Comparison of ENCODE assay signal across 16 cellular contexts in genomic region chr12:132503611-132504204, GRCh38. TPM values are rescaled to one million over a fixed set of nuclear protein-coding genes. Genes with fewer than 3 reads are reported as not detected.
DNase-seq lines count a peak whose midpoint lies in the region; ATAC-seq and TF ChIP-seq lines count a peak whose summit lies in the region.
"Had no signal": no experiment of that assay in that cellular context is flagged by ENCODE, and none has a peak within 500 bp of the region (broad histone marks: within the 10 kb centered on the region; RNA-seq: fewer than 3 reads in every experiment).

No MANE protein-coding gene starts in this region.

- no peaks in the 10 kb centered on the region for H3K36me3 Mint-ChIP-seq in activated naive CD4-positive, alpha-beta T cell treated with anti-CD3 and anti-CD28 coated beads, Interleukin-2, amount 50 U/mL, for 72 hours
- H3K36me3 Mint-ChIP-seq in activated naive CD4-positive, alpha-beta T cell treated with anti-CD3 and anti-CD28 coated beads for 36 hours (ENCODE audit: low read depth): no peaks in the 10 kb centered on the region
- peaks cover 60% of the 10 kb centered on the region for H3K36me3 Mint-ChIP-seq in effector memory CD8-positive, alpha-beta T cell (ENCODE audit: insufficient read depth)
- peaks cover 6% of the 10 kb centered on the region for H3K36me3 Mint-ChIP-seq in stimulated activated effector memory CD8-positive, alpha-beta T cell treated with anti-CD3 and anti-CD28 coated beads, Interleukin-12 subunit alpha, Interleukin-12 subunit beta, amount 100 ng/mL, for 72 hours

- peaks cover 67% of the 10 kb centered on the region for H3K4me1 Mint-ChIP-seq in activated naive CD4-positive, alpha-beta T cell treated with anti-CD3 and anti-CD28 coated beads for 36 hours (ENCODE audit: low read depth)
- peaks cover 57 to 70% of the 10 kb centered on the region in 2 donors for H3K4me1 Mint-ChIP-seq in effector memory CD8-positive, alpha-beta T cell (ENCODE audit: low read depth in 2 of 2)
- peaks cover 78% of the 10 kb centered on the region for H3K4me1 Mint-ChIP-seq in stimulated activated effector memory CD8-positive, alpha-beta T cell treated with anti-CD3 and anti-CD28 coated beads, Interleukin-12 subunit alpha, Interleukin-12 subunit beta, amount 100 ng/mL, for 72 hours

- no peaks in the 10 kb centered on the region for H3K9me3 ChIP-seq in effector memory CD4-positive, alpha-beta T cell (ENCODE audit: control insufficient read depth, low read length)
- H3K9me3 ChIP-seq: prostate gland had no signal

- DNase-seq in activated naive CD4-positive, alpha-beta T cell treated with anti-CD3 and anti-CD28 coated beads, Interleukin-2, amount 50 U/mL, for 72 hours (ENCODE audit: low spot score in 2 of 2): no peak
- no peak for DNase-seq in activated naive CD4-positive, alpha-beta T cell treated with anti-CD3 and anti-CD28 coated beads for 36 hours
- DNase-seq in RWPE1 (ENCODE audit: low spot score) (no peak), DMS 273 (lab: John Stamatoyannopoulos, UW; ENCODE audit: unreplicated experiment) (no peak), T1000 (lab: John Stamatoyannopoulos, UW) (no peak)
- DNase-seq in effector memory CD8-positive, alpha-beta T cell: no peak
- no peak for DNase-seq in stimulated activated effector memory CD8-positive, alpha-beta T cell treated with anti-CD3 and anti-CD28 coated beads, Interleukin-12 subunit alpha, Interleukin-12 subunit beta, amount 100 ng/mL, for 72 hours (ENCODE audit: low spot score in 2 of 2)
- no peak for DNase-seq in effector memory CD4-positive, alpha-beta T cell
- DNase-seq: endodermal cell; left colon; NCI-H446 treated with DMSO at 0.1 percent for 48 hours; stimulated activated naive CD4-positive, alpha-beta T cell had no signal

- CTCF ChIA-PET in activated naive CD4-positive, alpha-beta T cell treated with anti-CD3 and anti-CD28 coated beads for 36 hours (lab: Charles Lee): interaction anchor here (0.8 kb wide), 1 partner anchor 43 kb away, joined by 3 read pairs; no protein-coding TSS in a partner anchor
- CTCF ChIA-PET in RWPE1 (lab: Yijun Ruan, JAX): interaction anchor here (0.8 to 1.3 kb wide), 2 partner anchors 20 to 111 kb away, joined by 3 read pairs; no protein-coding TSS in a partner anchor

- no peak overlapping the region for H3K4me3 ChIP-seq in effector memory CD4-positive, alpha-beta T cell (ENCODE audit: insufficient read depth, low read depth, low read length, poor library complexity, severe bottlenecking)
- H3K4me3 ChIP-seq: cardiac muscle cell, prostate gland had no signal

- no peak for ATAC-seq in activated naive CD4-positive, alpha-beta T cell treated with anti-CD3 and anti-CD28 coated beads, Interleukin-2, amount 50 U/mL, for 72 hours
- ATAC-seq in effector memory CD8-positive, alpha-beta T cell (replicated peaks): no peak
- ATAC-seq in stimulated activated effector memory CD8-positive, alpha-beta T cell treated with anti-CD3 and anti-CD28 coated beads, Interleukin-12 subunit alpha, Interleukin-12 subunit beta, amount 100 ng/mL, for 72 hours: no peak
- ATAC-seq: activated CD4-positive, CD25-positive, alpha-beta regulatory T cell treated with anti-CD3 and anti-CD28 coated beads, Interleukin-2, amount 50 U/mL, for 24 hours had no signal

- peaks cover 9% of the 10 kb centered on the region for H3K36me3 ChIP-seq in effector memory CD4-positive, alpha-beta T cell (ENCODE audit: control insufficient read depth, insufficient read depth, low read length)
- H3K36me3 ChIP-seq: cardiac muscle cell, prostate gland had no signal

- intact Hi-C loops in activated naive CD4-positive, alpha-beta T cell treated with anti-CD3 and anti-CD28 coated beads for 36 hours (cut with micrococcal nuclease): no loop called here

- POLR2A ChIA-PET in RWPE1 (lab: Yijun Ruan, JAX; ENCODE audit: low non-redundant PET): no interaction called here

- H3K27ac Mint-ChIP-seq in activated naive CD4-positive, alpha-beta T cell treated with anti-CD3 and anti-CD28 coated beads, Interleukin-2, amount 50 U/mL, for 72 hours: peak overlapping the region; percentile 72 to 74
- H3K27ac Mint-ChIP-seq in activated naive CD4-positive, alpha-beta T cell treated with anti-CD3 and anti-CD28 coated beads for 36 hours: no peak overlapping the region
- H3K27ac Mint-ChIP-seq in effector memory CD8-positive, alpha-beta T cell: peak overlapping the region; percentile 83 to 88
- H3K27ac Mint-ChIP-seq in stimulated activated effector memory CD8-positive, alpha-beta T cell treated with anti-CD3 and anti-CD28 coated beads, Interleukin-12 subunit alpha, Interleukin-12 subunit beta, amount 100 ng/mL, for 72 hours: peak overlapping the region; percentile 85
- H3K27ac Mint-ChIP-seq: endodermal cell had no signal

- peak overlapping the region; percentile 83 for H3K27ac ChIP-seq in RWPE1
- no peak overlapping the region for H3K27ac ChIP-seq in effector memory CD4-positive, alpha-beta T cell (ENCODE audit: insufficient read depth, low read length, poor library complexity, severe bottlenecking)
- H3K27ac ChIP-seq: cardiac muscle cell, prostate gland had no signal

- no peak for TF ChIP-seq CTCF in RWPE1 (conservative IDR thresholded peaks at IDR 0.05; ENCODE audit: low read depth)

- no peak overlapping the region for H3K4me3 Mint-ChIP-seq in activated naive CD4-positive, alpha-beta T cell treated with anti-CD3 and anti-CD28 coated beads for 36 hours
- H3K4me3 Mint-ChIP-seq in effector memory CD8-positive, alpha-beta T cell: peak overlapping the region; percentile 33 to 42
- no peak overlapping the region for H3K4me3 Mint-ChIP-seq in stimulated activated effector memory CD8-positive, alpha-beta T cell treated with anti-CD3 and anti-CD28 coated beads, Interleukin-12 subunit alpha, Interleukin-12 subunit beta, amount 100 ng/mL, for 72 hours
- H3K4me3 Mint-ChIP-seq: endodermal cell; T-helper 1 cell treated with Interleukin-12 subunit alpha and Interleukin-12 subunit beta and Interleukin-4 antibody, amounts not matched to agents 30 μg/mL and 1 μg/mL, for 36 hours had no signal

- H3K4me1 ChIP-seq in effector memory CD4-positive, alpha-beta T cell (ENCODE audit: control insufficient read depth, insufficient read depth, low read length, poor library complexity, severe bottlenecking): peaks cover 57% of the 10 kb centered on the region

- no peaks in the 10 kb centered on the region for H3K27me3 Mint-ChIP-seq in activated naive CD4-positive, alpha-beta T cell treated with anti-CD3 and anti-CD28 coated beads for 36 hours (ENCODE audit: low read depth)
- H3K27me3 Mint-ChIP-seq in effector memory CD8-positive, alpha-beta T cell: no peaks in the 10 kb centered on the region

- no peaks in the 10 kb centered on the region for H3K27me3 ChIP-seq in effector memory CD4-positive, alpha-beta T cell (replicated peaks; ENCODE audit: control insufficient read depth, insufficient read depth, low read length, poor library complexity, severe bottlenecking)

- H3K9me3 Mint-ChIP-seq in activated naive CD4-positive, alpha-beta T cell treated with anti-CD3 and anti-CD28 coated beads, Interleukin-2, amount 50 U/mL, for 72 hours: no peaks in the 10 kb centered on the region
- no peaks in the 10 kb centered on the region for H3K9me3 Mint-ChIP-seq in activated naive CD4-positive, alpha-beta T cell treated with anti-CD3 and anti-CD28 coated beads for 36 hours
- H3K9me3 Mint-ChIP-seq in effector memory CD8-positive, alpha-beta T cell: no peaks in the 10 kb centered on the region
- H3K9me3 Mint-ChIP-seq in stimulated activated effector memory CD8-positive, alpha-beta T cell treated with anti-CD3 and anti-CD28 coated beads, Interleukin-12 subunit alpha, Interleukin-12 subunit beta, amount 100 ng/mL, for 72 hours: no peaks in the 10 kb centered on the region
- H3K9me3 Mint-ChIP-seq: endodermal cell; T-helper 1 cell treated with Interleukin-12 subunit alpha and Interleukin-12 subunit beta and Interleukin-4 antibody, amounts not matched to agents 30 μg/mL and 1 μg/mL, for 36 hours had no signal

RNA-seq across cellular contexts. Expression of gene FBRSL1, which starts 13.8 kb away (rescaled TPM):
- 10 to 100 TPM; 30.8 to 37.8 TPM for total RNA-seq in activated naive CD4-positive, alpha-beta T cell treated with anti-CD3 and anti-CD28 coated beads, Interleukin-2, amount 50 U/mL, for 72 hours
- 10 to 100 TPM; 35.1 to 36.3 TPM for total RNA-seq in activated naive CD4-positive, alpha-beta T cell treated with anti-CD3 and anti-CD28 coated beads for 36 hours

Comparison
In these comparisons a context has a peak if more than half of its experiments do, and no peak if none do; other contexts are left out.
1. H3K4me3 Mint-ChIP-seq: peak in effector memory CD8-positive, alpha-beta T cell (2 of 2); none in activated naive CD4-positive, alpha-beta T cell treated with anti-CD3 and anti-CD28 coated beads for 36 hours (single experiment) and stimulated activated effector memory CD8-positive, alpha-beta T cell treated with anti-CD3 and anti-CD28 coated beads, Interleukin-12 subunit alpha, Interleukin-12 subunit beta, amount 100 ng/mL, for 72 hours (single experiment).